ENCODE assay signal across 37 cellular contexts in the genomic region with DNA sequence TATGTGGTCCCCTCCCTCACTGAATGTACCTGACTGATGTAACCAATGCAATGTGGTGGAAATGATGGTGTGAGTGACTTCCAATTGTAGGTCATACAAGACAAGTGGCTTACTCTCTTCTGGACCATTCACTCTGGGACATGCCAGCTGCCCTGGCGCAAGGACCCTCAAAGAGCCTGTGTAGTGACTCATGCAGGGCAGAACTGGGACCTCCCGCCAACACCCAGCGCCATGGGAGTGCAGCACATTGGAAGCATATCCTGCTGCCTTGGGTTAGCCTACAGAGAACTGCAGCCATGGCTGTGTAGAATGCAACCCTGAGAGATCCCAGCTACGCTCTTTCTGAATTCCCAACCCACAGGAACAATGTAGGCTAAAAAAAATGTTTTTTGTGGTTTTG.
"Had no signal": no experiment of that assay in that cellular context is flagged by ENCODE, and none has a peak within 500 bp of the region (broad histone marks: within the 10 kb centered on the region; RNA-seq: fewer than 3 reads in every experiment).

No MANE protein-coding gene starts in this region.

- H3K36me3 Mint-ChIP-seq: activated naive CD4-positive, alpha-beta T cell treated with anti-CD3 and anti-CD28 coated beads, Interleukin-2, amount 10 ng/mL, durations not matched to agents 7 days and 5 days; activated naive CD4-positive, alpha-beta T cell treated with anti-CD3 and anti-CD28 coated beads, Interleukin-2, amount 50 U/mL, for 24 hours; activated naive CD4-positive, alpha-beta T cell treated with anti-CD3 and anti-CD28 coated beads, Interleukin-2, amount 50 U/mL, for 72 hours; activated naive CD8-positive, alpha-beta T cell; activated naive CD8-positive, alpha-beta T cell treated with anti-CD3 and anti-CD28 coated beads for 36 hours; activated naive CD8-positive, alpha-beta T cell treated with anti-CD3 and anti-CD28 coated beads, Interleukin-2, amount 10 ng/mL, durations not matched to agents 7 days and 5 days; brain had no signal

- H3K27ac ChIP-seq: adrenal gland, ascending aorta, body of pancreas, brain microvascular endothelial cell, breast epithelium, cardiac muscle cell had no signal

- H3K9me3 Mint-ChIP-seq: activated naive CD4-positive, alpha-beta T cell treated with anti-CD3 and anti-CD28 coated beads for 36 hours; activated naive CD4-positive, alpha-beta T cell treated with anti-CD3 and anti-CD28 coated beads, Interleukin-2, amount 10 ng/mL, durations not matched to agents 7 days and 5 days; activated naive CD4-positive, alpha-beta T cell treated with anti-CD3 and anti-CD28 coated beads, Interleukin-2, amount 50 U/mL, for 24 hours; activated naive CD4-positive, alpha-beta T cell treated with anti-CD3 and anti-CD28 coated beads, Interleukin-2, amount 50 U/mL, for 72 hours; activated naive CD8-positive, alpha-beta T cell treated with anti-CD3 and anti-CD28 coated beads for 36 hours; activated naive CD8-positive, alpha-beta T cell treated with anti-CD3 and anti-CD28 coated beads, Interleukin-2, amount 10 ng/mL, durations not matched to agents 7 days and 5 days; activated naive CD8-positive, alpha-beta T cell treated with anti-CD3 and anti-CD28 coated beads, Interleukin-2, amount 50 U/mL, for 24 hours; activated T-cell treated with anti-CD3 and anti-CD28 coated beads, Interleukin-2, amount 50 U/mL, for 24 hours; activated T-cell treated with anti-CD3 and anti-CD28 coated beads, Interleukin-2, amount 50 U/mL, for 4 hours; activated T-cell treated with anti-CD3 and anti-CD28 coated beads, Interleukin-2, amount 50 U/mL, for 72 hours; activated T-helper 1 cell treated with anti-CD3 and anti-CD28 coated beads, Interleukin-12 subunit alpha, Interleukin-12 subunit beta, Interleukin-2, Interleukin-4 antibody, amounts not matched to agents 30 ng/mL and 10 ng/mL and 1 ng/mL, durations not matched to agents 14 hours and 24 hours and 36 hours; activated T-helper 17 cell treated with anti-CD3 and anti-CD28 coated beads, Interleukin-2, amount 50 U/mL, for 72 hours; activated T-helper 2 cell treated with anti-CD3 and anti-CD28 coated beads, Interferon-gamma antibody, Interleukin-2, Interleukin-4, amounts not matched to agents 10 μg/mL and 5 μg/mL and 100 μg/mL, durations not matched to agents 14 hours and 24 hours and 36 hours; brain; central memory CD8-positive, alpha-beta T cell had no signal

- H3K4me1 ChIP-seq: adrenal gland, ascending aorta, body of pancreas, breast epithelium had no signal

- H3K4me3 ChIP-seq: adrenal gland, ascending aorta, body of pancreas, breast epithelium, cardiac muscle cell had no signal

- H3K27ac Mint-ChIP-seq: activated naive CD4-positive, alpha-beta T cell treated with anti-CD3 and anti-CD28 coated beads for 36 hours; activated naive CD4-positive, alpha-beta T cell treated with anti-CD3 and anti-CD28 coated beads, Interleukin-2, amount 10 ng/mL, durations not matched to agents 7 days and 5 days; activated naive CD4-positive, alpha-beta T cell treated with anti-CD3 and anti-CD28 coated beads, Interleukin-2, amount 50 U/mL, for 24 hours; activated naive CD4-positive, alpha-beta T cell treated with anti-CD3 and anti-CD28 coated beads, Interleukin-2, amount 50 U/mL, for 72 hours; activated naive CD8-positive, alpha-beta T cell; activated naive CD8-positive, alpha-beta T cell treated with anti-CD3 and anti-CD28 coated beads for 36 hours; activated naive CD8-positive, alpha-beta T cell treated with anti-CD3 and anti-CD28 coated beads, Interleukin-2, amount 10 ng/mL, durations not matched to agents 7 days and 5 days; activated naive CD8-positive, alpha-beta T cell treated with anti-CD3 and anti-CD28 coated beads, Interleukin-2, amount 50 U/mL, for 24 hours; activated T-cell treated with anti-CD3 and anti-CD28 coated beads, Interleukin-2, amount 50 U/mL, for 24 hours; activated T-cell treated with anti-CD3 and anti-CD28 coated beads, Interleukin-2, amount 50 U/mL, for 72 hours; activated T-helper 1 cell treated with anti-CD3 and anti-CD28 coated beads, Interleukin-12 subunit alpha, Interleukin-12 subunit beta, Interleukin-2, Interleukin-4 antibody, amounts not matched to agents 30 ng/mL and 10 ng/mL and 1 ng/mL, durations not matched to agents 14 hours and 24 hours and 36 hours; activated T-helper 17 cell treated with anti-CD3 and anti-CD28 coated beads, Interleukin-2, amount 50 U/mL, for 72 hours; activated T-helper 2 cell treated with anti-CD3 and anti-CD28 coated beads, Interferon-gamma antibody, Interleukin-2, Interleukin-4, amounts not matched to agents 10 μg/mL and 5 μg/mL and 100 μg/mL, durations not matched to agents 14 hours and 24 hours and 36 hours; brain had no signal

- H3K27me3 ChIP-seq: adrenal gland, ascending aorta, body of pancreas, brain microvascular endothelial cell, breast epithelium, cardiac muscle cell had no signal

- H3K4me3 Mint-ChIP-seq: activated naive CD4-positive, alpha-beta T cell treated with anti-CD3 and anti-CD28 coated beads for 36 hours; activated naive CD4-positive, alpha-beta T cell treated with anti-CD3 and anti-CD28 coated beads, Interleukin-2, amount 10 ng/mL, durations not matched to agents 7 days and 5 days; activated naive CD4-positive, alpha-beta T cell treated with anti-CD3 and anti-CD28 coated beads, Interleukin-2, amount 50 U/mL, for 24 hours; activated naive CD8-positive, alpha-beta T cell; activated naive CD8-positive, alpha-beta T cell treated with anti-CD3 and anti-CD28 coated beads for 36 hours; activated naive CD8-positive, alpha-beta T cell treated with anti-CD3 and anti-CD28 coated beads, Interleukin-2, amount 10 ng/mL, durations not matched to agents 7 days and 5 days; activated naive CD8-positive, alpha-beta T cell treated with anti-CD3 and anti-CD28 coated beads, Interleukin-2, amount 50 U/mL, for 24 hours; activated T-cell treated with anti-CD3 and anti-CD28 coated beads, Interleukin-2, amount 50 U/mL, for 24 hours; activated T-cell treated with anti-CD3 and anti-CD28 coated beads, Interleukin-2, amount 50 U/mL, for 4 hours; activated T-cell treated with anti-CD3 and anti-CD28 coated beads, Interleukin-2, amount 50 U/mL, for 72 hours; activated T-helper 1 cell treated with anti-CD3 and anti-CD28 coated beads, Interleukin-12 subunit alpha, Interleukin-12 subunit beta, Interleukin-2, Interleukin-4 antibody, amounts not matched to agents 30 ng/mL and 10 ng/mL and 1 ng/mL, durations not matched to agents 14 hours and 24 hours and 36 hours; activated T-helper 17 cell treated with anti-CD3 and anti-CD28 coated beads, Interleukin-2, amount 50 U/mL, for 72 hours; brain; central memory CD8-positive, alpha-beta T cell had no signal

- H3K27me3 Mint-ChIP-seq: activated naive CD4-positive, alpha-beta T cell treated with anti-CD3 and anti-CD28 coated beads, Interleukin-2, amount 50 U/mL, for 24 hours; activated naive CD8-positive, alpha-beta T cell; activated naive CD8-positive, alpha-beta T cell treated with anti-CD3 and anti-CD28 coated beads for 36 hours; activated naive CD8-positive, alpha-beta T cell treated with anti-CD3 and anti-CD28 coated beads, Interleukin-2, amount 10 ng/mL, durations not matched to agents 7 days and 5 days; activated T-cell treated with anti-CD3 and anti-CD28 coated beads, Interleukin-2, amount 50 U/mL, for 24 hours; activated T-helper 17 cell treated with anti-CD3 and anti-CD28 coated beads, Interleukin-2, amount 50 U/mL, for 72 hours; central memory CD8-positive, alpha-beta T cell had no signal

- H3K9me3 ChIP-seq: adrenal gland, ascending aorta, body of pancreas, breast epithelium had no signal

- DNase-seq: activated gamma-delta T cell; activated gamma-delta T cell treated with Interleukin-2 at 50 U/mL for 16 hours; activated naive CD4-positive, alpha-beta T cell; activated naive CD4-positive, alpha-beta T cell treated with anti-CD3 and anti-CD28 coated beads for 36 hours; activated naive CD4-positive, alpha-beta T cell treated with anti-CD3 and anti-CD28 coated beads, Interleukin-2, amount 10 ng/mL, durations not matched to agents 7 days and 5 days; activated naive CD4-positive, alpha-beta T cell treated with anti-CD3 and anti-CD28 coated beads, Interleukin-2, amount 50 U/mL, for 16 hours; activated naive CD4-positive, alpha-beta T cell treated with Interleukin-2 at 50 U/mL for 16 hours; activated naive CD8-positive, alpha-beta T cell treated with anti-CD3 and anti-CD28 coated beads for 36 hours; activated naive CD8-positive, alpha-beta T cell treated with anti-CD3 and anti-CD28 coated beads, Interleukin-2, amount 10 ng/mL, durations not matched to agents 7 days and 5 days; activated naive CD8-positive, alpha-beta T cell treated with anti-CD3 and anti-CD28 coated beads, Interleukin-2, amount 50 U/mL, for 24 hours; activated T-cell treated with anti-CD3 and anti-CD28 coated beads for 4 hours; activated T-cell treated with anti-CD3 and anti-CD28 coated beads, Interleukin-2, amount 50 U/mL, for 1 hour; activated T-cell treated with anti-CD3 and anti-CD28 coated beads, Interleukin-2, amount 50 U/mL, for 24 hours; activated T-cell treated with anti-CD3 and anti-CD28 coated beads, Interleukin-2, amount 50 U/mL, for 4 hours; activated T-cell treated with anti-CD3 and anti-CD28 coated beads, Interleukin-2, amount 50 U/mL, for 48 hours; activated T-cell treated with anti-CD3 and anti-CD28 coated beads, Interleukin-2, amount 50 U/mL, for 72 hours; adrenal gland; amniotic stem cell; amygdala; anterior cingulate cortex; body of pancreas; brain microvascular endothelial cell; caudate nucleus; central memory CD4-positive, alpha-beta T cell; cerebellar nuclear complex had no signal

- H3K4me1 Mint-ChIP-seq: activated naive CD4-positive, alpha-beta T cell treated with anti-CD3 and anti-CD28 coated beads, Interleukin-2, amount 10 ng/mL, durations not matched to agents 7 days and 5 days; activated naive CD4-positive, alpha-beta T cell treated with anti-CD3 and anti-CD28 coated beads, Interleukin-2, amount 50 U/mL, for 24 hours; activated naive CD8-positive, alpha-beta T cell treated with anti-CD3 and anti-CD28 coated beads for 36 hours; activated naive CD8-positive, alpha-beta T cell treated with anti-CD3 and anti-CD28 coated beads, Interleukin-2, amount 10 ng/mL, durations not matched to agents 7 days and 5 days; activated naive CD8-positive, alpha-beta T cell treated with anti-CD3 and anti-CD28 coated beads, Interleukin-2, amount 50 U/mL, for 24 hours; activated T-helper 17 cell treated with anti-CD3 and anti-CD28 coated beads, Interleukin-2, amount 50 U/mL, for 72 hours; brain; central memory CD8-positive, alpha-beta T cell had no signal

- FAIRE-seq: astrocyte had no signal

- H3K36me3 ChIP-seq: brain microvascular endothelial cell, breast epithelium, cardiac muscle cell had no signal
